In genomic region chr11:404551-405264, GRCh38 we compare ENCODE assay signal across 1 cellular context.
TF ChIP-seq lines count a peak whose summit lies in the region.

No MANE protein-coding gene starts in this region.

TF ChIP-seq in WTC11, 78 proteins besides CTCF, POLR2A, EP300 and RAD21 (continued from another document):
- TF ChIP-seq HMGXB4 (CRISPR knock-in tag; IDR thresholded peaks at IDR 0.05) (no peak), EMX1 (CRISPR knock-in tag; IDR thresholded peaks at IDR 0.05) (no peak), MAX (CRISPR knock-in tag; IDR thresholded peaks at IDR 0.05) (no peak), PREB (CRISPR knock-in tag; IDR thresholded peaks at IDR 0.05; ENCODE audit: borderline replicate concordance) (no peak), CREM (CRISPR knock-in tag; IDR thresholded peaks at IDR 0.05) (no peak), ATF2 (CRISPR knock-in tag; IDR thresholded peaks at IDR 0.05; ENCODE audit: borderline replicate concordance, low read depth) (no peak), NFE2L1 (CRISPR knock-in tag; IDR thresholded peaks at IDR 0.05) (no peak)
